12 cellular contexts compared by ENCODE assay signal in the genomic region with DNA sequence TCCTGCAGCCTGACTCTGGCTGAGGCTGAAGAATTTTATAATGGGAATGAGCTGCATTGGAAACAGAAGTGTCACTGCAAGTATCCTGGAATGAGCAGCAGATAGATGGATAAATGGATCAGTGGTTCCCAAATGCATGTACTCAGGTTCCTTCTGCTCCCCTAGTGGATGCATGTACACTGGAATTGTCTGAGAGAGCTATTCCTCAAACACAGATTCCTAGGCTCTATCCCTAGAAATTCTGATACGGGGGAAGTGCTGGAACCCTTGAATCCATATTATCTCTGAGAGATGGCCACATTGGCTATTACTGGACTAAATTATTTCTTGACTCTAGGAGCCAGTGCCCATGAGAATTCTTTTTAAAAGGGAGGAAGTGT.
DNase-seq lines count a peak whose midpoint lies in the region; ATAC-seq and TF ChIP-seq lines count a peak whose summit lies in the region.
"Had no signal": no experiment of that assay in that cellular context is flagged by ENCODE, and none has a peak within 500 bp of the region (broad histone marks: within the 10 kb centered on the region; RNA-seq: fewer than 3 reads in every experiment).

No MANE protein-coding gene starts in this region.

- no peaks in the 10 kb centered on the region for H3K9me2 ChIP-seq in OCI-LY7 (ENCODE audit: insufficient read depth, low read length)

- H3K4me1 ChIP-seq in OCI-LY7 (ENCODE audit: insufficient read depth, low read length, poor library complexity, severe bottlenecking) = peaks cover 83% of the 10 kb centered on the region
- H3K4me1 ChIP-seq in gastrocnemius medialis = peaks cover 72 to 85% of the 10 kb centered on the region in 2 donors

- peaks cover 30% of the 10 kb centered on the region for H3K36me3 Mint-ChIP-seq in activated CD4-positive, alpha-beta T cell treated with anti-CD3 and anti-CD28 coated beads, Interleukin-2, amount 10 ng/mL, durations not matched to agents 24 days and 14 days (ENCODE audit: low read depth)

- H4K20me1 ChIP-seq in OCI-LY7 (ENCODE audit: insufficient read depth, low read length) = peaks cover 62% of the 10 kb centered on the region; the same call in 1 of the 2 replicates

- no peak for DNase-seq in activated CD4-positive, alpha-beta T cell treated with anti-CD3 and anti-CD28 coated beads, Interleukin-2, amount 10 ng/mL, durations not matched to agents 24 days and 14 days
- no peak for DNase-seq in activated CD4-positive, alpha-beta T cell treated with anti-CD3 and anti-CD28 coated beads, Interleukin-2, amount 50 U/mL, for 4 hours
- no peak for DNase-seq in OCI-LY7 (ENCODE audit: low spot score)
- DNase-seq in epithelial cell of proximal tubule (ENCODE audit: low read depth) = no peak
- DNase-seq in gastrocnemius medialis = no peak
- DNase-seq: foreskin melanocyte, mucosa of descending colon, NCI-H345, T1000 had no signal

- H3K4me2 ChIP-seq in OCI-LY7 (ENCODE audit: low read length) = peak overlapping the region; percentile 64; the same call in 1 of the 2 replicates

- CTCF ChIA-PET in OCI-LY7 (lab: Charles Lee; ENCODE audit: unreplicated experiment) = interaction anchor here (0.7 kb wide), 1 partner anchor 10 kb away, joined by 3 read pairs; no protein-coding TSS in a partner anchor

- H3K27ac ChIP-seq in OCI-LY7 (ENCODE audit: low read depth, low read length, poor library complexity, severe bottlenecking) (peak overlapping the region; percentile 49), gastrocnemius medialis (peak overlapping the region; percentile 77 to 83 (median 83))

- H3K79me2 ChIP-seq in OCI-LY7 (ENCODE audit: insufficient read depth, low read depth, low read length) = peaks cover 100% of the 10 kb centered on the region

- no peak overlapping the region for H2AFZ ChIP-seq in OCI-LY7 (ENCODE audit: low read length)

- H3K9me3 ChIP-seq in OCI-LY7 (ENCODE audit: low read length) (no peaks in the 10 kb centered on the region), gastrocnemius medialis (no peaks in the 10 kb centered on the region)
- H3K9me3 ChIP-seq: mucosa of descending colon had no signal

- TF ChIP-seq CTCF in OCI-LY7 (conservative IDR thresholded peaks at IDR 0.05; ENCODE audit: low read length) (0 out of 2 replicates have a peak, but pooled peaks have one; percentile 21), epithelial cell of proximal tubule (conservative IDR thresholded peaks at IDR 0.05; ENCODE audit: low read depth, low read length) (peak; percentile 19), gastrocnemius medialis (IDR thresholded peaks at IDR 0.05 in 4 of 5, conservative IDR thresholded peaks at IDR 0.05 in 1 of 5) (peak in 3 of 5 experiments; percentile 11 to 29 (median 22))

- peak overlapping the region; percentile 80 for H3K4me3 Mint-ChIP-seq in activated CD4-positive, alpha-beta T cell treated with anti-CD3 and anti-CD28 coated beads, Interleukin-2, amount 10 ng/mL, durations not matched to agents 24 days and 14 days

- no peak for ATAC-seq in gastrocnemius medialis
- ATAC-seq in GM19463 (IDR thresholded peaks at IDR 0.05; ENCODE audit: unreplicated experiment) = no peak
- ATAC-seq in GM21526 (IDR thresholded peaks at IDR 0.05; ENCODE audit: low FRiP score, unreplicated experiment) = no peak
- ATAC-seq in esophagus mucosa = no peak

- TF ChIP-seq POLR2A in gastrocnemius medialis (IDR thresholded peaks at IDR 0.05) = no peak

- H3K4me3 ChIP-seq in OCI-LY7 (ENCODE audit: low read depth, low read length, poor library complexity, severe bottlenecking) (no peak overlapping the region), epithelial cell of proximal tubule (ENCODE audit: low read depth, low read length) (no peak overlapping the region), gastrocnemius medialis (no peak overlapping the region)
- H3K4me3 ChIP-seq: mucosa of descending colon had no signal

- H3K27me3 ChIP-seq in gastrocnemius medialis = no peaks in the 10 kb centered on the region

- H3K9me3 Mint-ChIP-seq in activated CD4-positive, alpha-beta T cell treated with anti-CD3 and anti-CD28 coated beads, Interleukin-2, amount 10 ng/mL, durations not matched to agents 24 days and 14 days = no peaks in the 10 kb centered on the region

- no peaks in the 10 kb centered on the region for H3K27me3 Mint-ChIP-seq in activated CD4-positive, alpha-beta T cell treated with anti-CD3 and anti-CD28 coated beads, Interleukin-2, amount 10 ng/mL, durations not matched to agents 24 days and 14 days

- H3K36me3 ChIP-seq in OCI-LY7 (ENCODE audit: insufficient read depth, low read length) = peaks cover 98% of the 10 kb centered on the region
- no peaks in the 10 kb centered on the region for H3K36me3 ChIP-seq in gastrocnemius medialis

- BruUV-seq in OCI-LY7 (replicated peaks; lab: Mats Ljungman, UMichigan) = no TSS peak

- in situ Hi-C loops in gastrocnemius medialis (cut with MboI; ENCODE audit: low sequenced_read_pairs in 4 of 4) = no loop called here

- peaks cover 70% of the 10 kb centered on the region for H3K4me1 Mint-ChIP-seq in activated CD4-positive, alpha-beta T cell treated with anti-CD3 and anti-CD28 coated beads, Interleukin-2, amount 10 ng/mL, durations not matched to agents 24 days and 14 days

- intact Hi-C loops in activated CD4-positive, alpha-beta T cell treated with anti-CD3 and anti-CD28 coated beads, Interleukin-2, amount 10 ng/mL, durations not matched to agents 24 days and 14 days (cut with micrococcal nuclease) = loop anchor here (1.0 kb wide), 1 partner anchor 9 kb away; no protein-coding TSS in a partner anchor
- intact Hi-C loops in OCI-LY7 (cut with micrococcal nuclease; ENCODE audit: unreplicated experiment) = no loop called here
- intact Hi-C loops in gastrocnemius medialis (cut with DNase I; ENCODE audit: low total_unique reads) = no loop called here

- POLR2A ChIA-PET in OCI-LY7 (lab: Charles Lee) = interaction anchor here (0.6 to 1.7 kb wide), 12 partner anchors 9 to 185 kb away, joined by 3 to 5 read pairs (median 3); no protein-coding TSS in a partner anchor

- H3K27ac Mint-ChIP-seq in activated CD4-positive, alpha-beta T cell treated with anti-CD3 and anti-CD28 coated beads, Interleukin-2, amount 10 ng/mL, durations not matched to agents 24 days and 14 days = peak overlapping the region; percentile 95
